18 cellular contexts compared by ENCODE assay signal in genomic region chrX:129744881-129745321, GRCh38. TPM values are rescaled to one million over a fixed set of nuclear protein-coding genes. Genes with fewer than 3 reads are reported as not detected.
DNase-seq lines count a peak whose midpoint lies in the region; ATAC-seq and FAIRE-seq lines count a peak whose summit lies in the region.
"Had no signal": no experiment of that assay in that cellular context is flagged by ENCODE, and none has a peak within 500 bp of the region (broad histone marks: within the 10 kb centered on the region; RNA-seq: fewer than 3 reads in every experiment).

No MANE protein-coding gene starts in this region.

- peak overlapping the region; percentile 65 for H3K27ac Mint-ChIP-seq in activated CD4-positive, alpha-beta memory T cell treated with anti-CD3 and anti-CD28 coated beads, Interleukin-2, amount 10 ng/mL, durations not matched to agents 7 days and 5 days
- H3K27ac Mint-ChIP-seq: activated B cell treated with CpG ODN at 0.5 μM for 24 hours had no signal

- no peaks in the 10 kb centered on the region for H3K9me3 Mint-ChIP-seq in activated CD4-positive, alpha-beta memory T cell treated with anti-CD3 and anti-CD28 coated beads, Interleukin-2, amount 10 ng/mL, durations not matched to agents 7 days and 5 days
- H3K9me3 Mint-ChIP-seq: activated B cell treated with CpG ODN at 0.5 μM for 24 hours had no signal

- CTCF ChIA-PET in activated CD4-positive, alpha-beta memory T cell treated with anti-CD3 and anti-CD28 coated beads, Interleukin-2, amount 10 ng/mL, durations not matched to agents 7 days and 5 days (lab: Charles Lee), result interaction anchor here (0.8 to 2.0 kb wide), 3 partner anchors 10 to 36 kb away, joined by 3 to 7 read pairs (median 3); no protein-coding TSS in a partner anchor

- H3K27me3 Mint-ChIP-seq in activated CD4-positive, alpha-beta memory T cell treated with anti-CD3 and anti-CD28 coated beads, Interleukin-2, amount 10 ng/mL, durations not matched to agents 7 days and 5 days, result no peaks in the 10 kb centered on the region
- H3K27me3 Mint-ChIP-seq: activated B cell treated with CpG ODN at 0.5 μM for 24 hours had no signal

- peak overlapping the region; percentile 30 for H3K4me3 Mint-ChIP-seq in activated CD4-positive, alpha-beta memory T cell treated with anti-CD3 and anti-CD28 coated beads, Interleukin-2, amount 10 ng/mL, durations not matched to agents 7 days and 5 days
- H3K4me3 Mint-ChIP-seq: activated B cell treated with CpG ODN at 0.5 μM for 24 hours had no signal

- no peak for FAIRE-seq in RCC 7860 (lab: Jason Lieb, UNC)

- no peaks in the 10 kb centered on the region for H3K36me3 Mint-ChIP-seq in activated CD4-positive, alpha-beta memory T cell treated with anti-CD3 and anti-CD28 coated beads, Interleukin-2, amount 10 ng/mL, durations not matched to agents 7 days and 5 days (ENCODE audit: low read depth)

- DNase-seq in stimulated activated CD4-positive, alpha-beta T cell treated with anti-CD3 and anti-CD28 coated beads, Interleukin-15, amount 100 ng/mL, for 24 hours, result peak; percentile 30
- DNase-seq in stimulated activated CD4-positive, alpha-beta T cell treated with anti-CD3 and anti-CD28 coated beads, Interleukin-2, amount 100 ng/mL, for 48 hours, result no peak
- peak; percentile 57 for DNase-seq in activated CD4-positive, alpha-beta memory T cell treated with anti-CD3 and anti-CD28 coated beads, Interleukin-2, amount 10 ng/mL, durations not matched to agents 7 days and 5 days
- peak; percentile 59 for DNase-seq in central memory CD4-positive, alpha-beta T cell
- DNase-seq in RCC 7860 (ENCODE audit: low spot score), result no peak
- no peak for DNase-seq in GM19240 (ENCODE audit: insufficient read length, low spot score)
- DNase-seq: activated B cell treated with CpG ODN at 0.5 μM for 24 hours, activated T-cell treated with anti-CD3 and anti-CD28 coated beads for 4 hours, EL, glutamatergic neuron, NCI-H1105 treated with DMSO at 0.1 percent for 48 hours, NCI-H526, right cardiac atrium, SHP77 treated with DMSO at 0.1 percent for 48 hours, upper lobe of right lung had no signal

- POLR2A ChIA-PET in activated CD4-positive, alpha-beta memory T cell treated with anti-CD3 and anti-CD28 coated beads, Interleukin-2, amount 10 ng/mL, durations not matched to agents 7 days and 5 days (lab: Charles Lee), result interaction anchor here (1.3 to 5.5 kb wide), 7 partner anchors 13 to 64 kb away, joined by 3 to 45 read pairs (median 8); partner anchors contain the start of gene SASH3

- H3K4me1 Mint-ChIP-seq in activated CD4-positive, alpha-beta memory T cell treated with anti-CD3 and anti-CD28 coated beads, Interleukin-2, amount 10 ng/mL, durations not matched to agents 7 days and 5 days, result peaks cover 45% of the 10 kb centered on the region

- ATAC-seq in HG03432 (IDR thresholded peaks at IDR 0.05; ENCODE audit: unreplicated experiment) (no peak), HG03565 (IDR thresholded peaks at IDR 0.05; ENCODE audit: unreplicated experiment) (no peak)
- ATAC-seq: right cardiac atrium, upper lobe of right lung had no signal

RNA-seq across cellular contexts. Expression of gene XPNPEP2, which starts 6.1 kb away (rescaled TPM):
- total RNA-seq in activated CD4-positive, alpha-beta memory T cell treated with anti-CD3 and anti-CD28 coated beads, Interleukin-2, amount 10 ng/mL, durations not matched to agents 7 days and 5 days, result 1 to 10 TPM; 1.7 to 2.1 TPM

RNA-seq across cellular contexts. Expression of gene SASH3, which starts 34.8 kb away (rescaled TPM):
- 100 to 1,000 TPM; 229 to 245 TPM for total RNA-seq in activated CD4-positive, alpha-beta memory T cell treated with anti-CD3 and anti-CD28 coated beads, Interleukin-2, amount 10 ng/mL, durations not matched to agents 7 days and 5 days
- total RNA-seq: fibroblast of lung had no signal

Comparison
In these comparisons a context has a peak if more than half of its experiments do, and no peak if none do; other contexts are left out.
1. DNase-seq: peak in stimulated activated CD4-positive, alpha-beta T cell treated with anti-CD3 and anti-CD28 coated beads, Interleukin-15, amount 100 ng/mL, for 24 hours (single experiment), activated CD4-positive, alpha-beta memory T cell treated with anti-CD3 and anti-CD28 coated beads, Interleukin-2, amount 10 ng/mL, durations not matched to agents 7 days and 5 days (single experiment) and central memory CD4-positive, alpha-beta T cell (single experiment); none in stimulated activated CD4-positive, alpha-beta T cell treated with anti-CD3 and anti-CD28 coated beads, Interleukin-2, amount 100 ng/mL, for 48 hours (0 of 2), RCC 7860 (single experiment) and GM19240 (single experiment).